16 cellular contexts compared by ENCODE assay signal in genomic region chr15:57597431-57597830, GRCh38. TPM values are rescaled to one million over a fixed set of nuclear protein-coding genes. Genes with fewer than 3 reads are reported as not detected.
DNase-seq lines count a peak whose midpoint lies in the region; ATAC-seq and TF ChIP-seq lines count a peak whose summit lies in the region.
"Had no signal": no experiment of that assay in that cellular context is flagged by ENCODE, and none has a peak within 500 bp of the region (broad histone marks: within the 10 kb centered on the region; RNA-seq: fewer than 3 reads in every experiment).

No MANE protein-coding gene starts in this region.

- H3K36me3 ChIP-seq in breast epithelium (no peaks in the 10 kb centered on the region), mammary epithelial cell (ENCODE audit: insufficient read depth, low read length) (no peaks in the 10 kb centered on the region), esophagus muscularis mucosa (no peaks in the 10 kb centered on the region), muscle layer of duodenum (ENCODE audit: control insufficient read depth in 1 of 2, insufficient read depth in 2 of 2, low read length in 2 of 2) (no peaks in the 10 kb centered on the region), transverse colon (no peaks in the 10 kb centered on the region)

- H3K9ac ChIP-seq in mammary epithelial cell (ENCODE audit: insufficient read depth, low read length): no peak overlapping the region

- no peak for ATAC-seq in GM19452 (IDR thresholded peaks at IDR 0.05; ENCODE audit: unreplicated experiment)

- H3K4me1 ChIP-seq in breast epithelium (peaks cover 0 to 8% of the 10 kb centered on the region in 2 donors), mammary epithelial cell (ENCODE audit: insufficient read depth, low read length) (peaks cover 13% of the 10 kb centered on the region), esophagus muscularis mucosa (peaks cover 32 to 97% (median 90%) of the 10 kb centered on the region in 4 donors), muscle layer of duodenum (ENCODE audit: control insufficient read depth in 1 of 2, insufficient read depth in 2 of 2, low read length in 2 of 2) (peaks cover 0 to 26% of the 10 kb centered on the region in 2 donors), transverse colon (peaks cover 9 to 43% (median 20%) of the 10 kb centered on the region in 4 donors)

- peak overlapping the region; percentile 81 to 83 for H3K27ac ChIP-seq in breast epithelium
- no peak overlapping the region for H3K27ac ChIP-seq in mammary epithelial cell (ENCODE audit: insufficient read depth, low read depth, low read length)
- H3K27ac ChIP-seq in esophagus muscularis mucosa (replicated peaks in 1 of 4): peak overlapping the region; percentile 90 to 96 (median 92)
- H3K27ac ChIP-seq in muscle layer of duodenum (ENCODE audit: low read length): peak overlapping the region; percentile 29
- peak overlapping the region in 3 of 4 donors; percentile 11 to 44 (median 30) for H3K27ac ChIP-seq in transverse colon
- H3K27ac ChIP-seq: 22Rv1 had no signal

- BruUV-seq in mammary epithelial cell (replicated peaks; lab: Mats Ljungman, UMichigan): no TSS peak

- intact Hi-C loops in breast epithelium (cut with DNase I; ENCODE audit: low total_unique reads): no loop called here
- intact Hi-C loops in mammary epithelial cell (cut with micrococcal nuclease): no loop called here
- intact Hi-C loops in esophagus muscularis mucosa (cut with DNase I): no loop called here
- intact Hi-C loops in transverse colon (cut with DNase I; ENCODE audit: low total_unique reads): no loop called here

- H3K9me3 ChIP-seq in breast epithelium (no peaks in the 10 kb centered on the region), mammary epithelial cell (replicated peaks; ENCODE audit: insufficient read depth, low read length) (no peaks in the 10 kb centered on the region), esophagus muscularis mucosa (no peaks in the 10 kb centered on the region), muscle layer of duodenum (ENCODE audit: control insufficient read depth in 1 of 2, low read length in 2 of 2) (no peaks in the 10 kb centered on the region), transverse colon (no peaks in the 10 kb centered on the region)

- in situ Hi-C loops in mammary epithelial cell (cut with MboI; ENCODE audit: low sequenced_read_pairs in 2 of 2): no loop called here
- in situ Hi-C loops in transverse colon (cut with MboI; ENCODE audit: low pct_ligation_motif_present in 1 of 4, low pct_unique_long_range_greater_than_20kb in 1 of 4, low sequenced_read_pairs in 3 of 4): no loop called here

- CTCF ChIA-PET in mammary epithelial cell (lab: Charles Lee; ENCODE audit: low non-redundant PET): no interaction called here

- DNase-seq in breast epithelium (ENCODE audit: low spot score in 2 of 2) (no peak), mammary epithelial cell (no peak), esophagus muscularis mucosa (ENCODE audit: extremely low spot score) (no peak), transverse colon (no peak)
- no peak for DNase-seq in activated CD4-positive, alpha-beta T cell treated with anti-CD3 and anti-CD28 coated beads for 48 hours
- no peak for DNase-seq in effector CD4-positive, alpha-beta T cell
- DNase-seq: EL, H7, KBM-7, NCI-H1105, NCI-H187, NCI-H82 had no signal

- no peak for TF ChIP-seq POLR2A in breast epithelium (IDR thresholded peaks at IDR 0.05)
- no peak for TF ChIP-seq POLR2A in esophagus muscularis mucosa (IDR thresholded peaks at IDR 0.05; ENCODE audit: low read depth)
- TF ChIP-seq POLR2A in transverse colon (IDR thresholded peaks at IDR 0.05): no peak

- H3K4me3 ChIP-seq in breast epithelium: no peak overlapping the region
- no peak overlapping the region for H3K4me3 ChIP-seq in mammary epithelial cell (replicated peaks in 1 of 3; ENCODE audit: insufficient read depth in 1 of 3, low read depth in 2 of 3, low read length in 3 of 3)
- H3K4me3 ChIP-seq in esophagus muscularis mucosa: peak overlapping the region in 1 of 4 donors; percentile 5
- no peak overlapping the region for H3K4me3 ChIP-seq in muscle layer of duodenum (ENCODE audit: low read depth in 1 of 2, low read length in 2 of 2)
- no peak overlapping the region for H3K4me3 ChIP-seq in transverse colon

- H3K27me3 ChIP-seq in breast epithelium: no peaks in the 10 kb centered on the region
- no peaks in the 10 kb centered on the region for H3K27me3 ChIP-seq in mammary epithelial cell (ENCODE audit: insufficient read depth, low read length)
- H3K27me3 ChIP-seq in esophagus muscularis mucosa: no peaks in the 10 kb centered on the region
- no peaks in the 10 kb centered on the region for H3K27me3 ChIP-seq in muscle layer of duodenum (ENCODE audit: low read depth, low read length)
- H3K27me3 ChIP-seq in transverse colon: no peaks in the 10 kb centered on the region

- H3K4me2 ChIP-seq in mammary epithelial cell (ENCODE audit: insufficient read depth, low read depth, low read length): no peak overlapping the region

- dilution Hi-C loops in mammary epithelial cell (cut with HindIII; ENCODE audit: low sequenced_read_pairs): no loop called here

- 100% methylated on average over 2 of the region's 3 CpGs for WGBS in mammary epithelial cell (ENCODE audit: low coverage, missing lambda C conversion rate)
- 68% methylated on average over 3 of the region's 3 CpGs for WGBS in esophagus muscularis mucosa
- WGBS in transverse colon (ENCODE audit: low coverage in 1 of 2), 2 donors: 47% methylated on average over 3 of the region's 3 CpGs; no CpG with 5 or more reads in 1 of the 2 donors

- TF ChIP-seq CTCF in breast epithelium (IDR thresholded peaks at IDR 0.05) (no peak), mammary epithelial cell (conservative IDR thresholded peaks at IDR 0.05 in 1 of 2, IDR thresholded peaks at IDR 0.05 in 1 of 2; ENCODE audit: extremely low read depth in 1 of 2, insufficient read depth in 1 of 2, low read depth in 1 of 2, low read length in 2 of 2) (no peak), esophagus muscularis mucosa (IDR thresholded peaks at IDR 0.05) (no peak), transverse colon (IDR thresholded peaks at IDR 0.05) (no peak)

- no peaks in the 10 kb centered on the region for H3K79me2 ChIP-seq in mammary epithelial cell (ENCODE audit: insufficient read depth, low read length)

- H4K20me1 ChIP-seq in mammary epithelial cell (ENCODE audit: insufficient read depth, low read length): no peaks in the 10 kb centered on the region

- H2AFZ ChIP-seq in mammary epithelial cell (ENCODE audit: low read depth, low read length): no peak overlapping the region

- TF ChIP-seq EP300 in esophagus muscularis mucosa (IDR thresholded peaks at IDR 0.05): peak; percentile 92
- TF ChIP-seq EP300 in transverse colon (IDR thresholded peaks at IDR 0.05; ENCODE audit: low read depth): no peak

RNA-seq across cellular contexts. Expression of gene MYZAP, which starts 5.7 kb away (rescaled TPM):
- 10 to 100 TPM; 12.1 to 23.0 (median 16.7) TPM for total RNA-seq in breast epithelium
- 1 to 10 TPM; 1.0 to 4.8 TPM for total RNA-seq in mammary epithelial cell
- 1.0 TPM for polyA plus RNA-seq in mammary epithelial cell
- not detected for polyA minus RNA-seq in mammary epithelial cell
- total RNA-seq in esophagus muscularis mucosa: 100 to 1,000 TPM; 192 to 274 (median 234) TPM
- 10 to 100 TPM in 2 of 4 donors, 1 to 10 TPM in 1, under 1 TPM in 1; 1.00 to 24.3 (median 10.7) TPM for total RNA-seq in transverse colon
- total RNA-seq: NCI-H460 had no signal

Comparison
In these comparisons a context has a peak if more than half of its experiments do, and no peak if none do; other contexts are left out.
1. RNA of gene MYZAP, which starts 5.7 kb away (total RNA-seq): 192 to 274 TPM in esophagus muscularis mucosa; 12.1 to 23.0 TPM in breast epithelium, 1.00 to 24.3 TPM in transverse colon and 1.0 to 4.8 TPM in mammary epithelial cell; every median in the first group is over 4 times any median in the second.